8 cellular contexts compared by ENCODE assay signal in genomic region chr12:64679487-64679983, GRCh38.
DNase-seq lines count a peak whose midpoint lies in the region; ATAC-seq, FAIRE-seq and TF ChIP-seq lines count a peak whose summit lies in the region.

No MANE protein-coding gene starts in this region.

- H3K36me3 ChIP-seq in endothelial cell of umbilical vein (ENCODE audit: control insufficient read depth in 2 of 2, extremely low read depth in 1 of 2, insufficient read depth in 2 of 2, low read length in 2 of 2): no peaks in the 10 kb centered on the region

- intact Hi-C loops in activated CD8-positive, alpha-beta T cell treated with anti-CD3 and anti-CD28 coated beads for 36 hours (cut with micrococcal nuclease): no loop called here
- intact Hi-C loops in endothelial cell of umbilical vein (cut with micrococcal nuclease): loop anchor here (1.0 kb wide), 2 partner anchors 8 to 69 kb away; partner anchors contain the start of gene RASSF3

- no peak for TF ChIP-seq CTCF in activated CD8-positive, alpha-beta T cell treated with anti-CD3 and anti-CD28 coated beads for 36 hours (IDR thresholded peaks at IDR 0.05)
- TF ChIP-seq CTCF in endothelial cell of umbilical vein (IDR thresholded peaks at IDR 0.05; ENCODE audit: extremely low read depth in 1 of 2, insufficient read depth in 1 of 2, low read depth in 1 of 2, low read length in 2 of 2): no peak
- TF ChIP-seq CTCF in nephron progenitor cell (IDR thresholded peaks at IDR 0.05): no peak

- H3K79me2 ChIP-seq in endothelial cell of umbilical vein (ENCODE audit: control insufficient read depth, insufficient read depth, low read length): peaks cover 77% of the 10 kb centered on the region

- TF ChIP-seq POLR2A in endothelial cell of umbilical vein (IDR thresholded peaks at IDR 0.05; ENCODE audit: low read depth, low read length): peak; percentile 45

- H3K9me3 ChIP-seq in endothelial cell of umbilical vein (replicated peaks; ENCODE audit: control insufficient read depth, insufficient read depth, low read length): no peaks in the 10 kb centered on the region

- DNase-seq in activated CD8-positive, alpha-beta memory T cell treated with anti-CD3 and anti-CD28 coated beads for 1 hour (ENCODE audit: extremely low read depth in 1 of 2, low read depth in 1 of 2): peak; percentile 32 to 52
- DNase-seq in activated CD8-positive, alpha-beta memory T cell treated with anti-CD3 and anti-CD28 coated beads, Interleukin-2, amount 50 U/mL, for 48 hours: no peak
- DNase-seq in NCI-H2107 treated with DMSO at 0.1 percent for 48 hours (lab: John Stamatoyannopoulos, UW; ENCODE audit: unreplicated experiment) (peak; percentile 83), endothelial cell of umbilical vein (ENCODE audit: low read depth, low spot score) (peak; percentile 92), nephron progenitor cell (no peak), Kasumi-1 (lab: John Stamatoyannopoulos, UW) (no peak), NCI-H524 (lab: John Stamatoyannopoulos, UW) (no peak)
- peak; percentile 83 for DNase-seq in activated CD8-positive, alpha-beta T cell treated with anti-CD3 and anti-CD28 coated beads for 36 hours

- POLR2A ChIA-PET in activated CD8-positive, alpha-beta T cell treated with anti-CD3 and anti-CD28 coated beads for 36 hours (lab: Charles Lee): interaction anchor here (0.9 to 3.8 kb wide), 5 partner anchors 9 to 69 kb away, joined by 3 to 32 read pairs (median 3); partner anchors contain the start of gene RASSF3
- POLR2A ChIA-PET in endothelial cell of umbilical vein (lab: Charles Lee): no interaction called here

- peak overlapping the region; percentile 93 for H3K27ac ChIP-seq in endothelial cell of umbilical vein (ENCODE audit: insufficient read depth, low read depth, low read length)

- no peaks in the 10 kb centered on the region for H3K27me3 ChIP-seq in endothelial cell of umbilical vein (ENCODE audit: control insufficient read depth in 2 of 2, insufficient read depth in 2 of 2, low read length in 2 of 2)

- peak overlapping the region; percentile 76 for H3K4me2 ChIP-seq in endothelial cell of umbilical vein (ENCODE audit: insufficient read depth, low read length)

- H4K20me1 ChIP-seq in endothelial cell of umbilical vein (replicated peaks; ENCODE audit: control insufficient read depth, extremely low read depth, insufficient read depth, low read length): no peaks in the 10 kb centered on the region

- H3K9me3 Mint-ChIP-seq in activated CD8-positive, alpha-beta T cell treated with anti-CD3 and anti-CD28 coated beads for 36 hours: no peaks in the 10 kb centered on the region
- no peaks in the 10 kb centered on the region for H3K9me3 Mint-ChIP-seq in nephron progenitor cell

- peak; percentile 68 for ATAC-seq in activated CD8-positive, alpha-beta T cell treated with anti-CD3 and anti-CD28 coated beads for 36 hours

- no peak overlapping the region for H2AFZ ChIP-seq in endothelial cell of umbilical vein (ENCODE audit: low read depth, low read length)

- no peaks in the 10 kb centered on the region for H3K27me3 Mint-ChIP-seq in activated CD8-positive, alpha-beta T cell treated with anti-CD3 and anti-CD28 coated beads for 36 hours
- H3K27me3 Mint-ChIP-seq in nephron progenitor cell (ENCODE audit: low read depth, poor library complexity): no peaks in the 10 kb centered on the region

- peak overlapping the region; percentile 83 for H3K9ac ChIP-seq in endothelial cell of umbilical vein (replicated peaks; ENCODE audit: extremely low read depth, insufficient read depth, low read length)

- H3K4me1 Mint-ChIP-seq in activated CD8-positive, alpha-beta T cell treated with anti-CD3 and anti-CD28 coated beads for 36 hours (ENCODE audit: low read depth): peaks cover 89% of the 10 kb centered on the region
- H3K4me1 Mint-ChIP-seq in nephron progenitor cell: peaks cover 65% of the 10 kb centered on the region

- no peaks in the 10 kb centered on the region for H3K9me1 ChIP-seq in endothelial cell of umbilical vein (replicated peaks; ENCODE audit: control insufficient read depth, extremely low read depth, insufficient read depth, low read length)

- dilution Hi-C loops in endothelial cell of umbilical vein (cut with MboI; ENCODE audit: extremely low pct_ligation_motif_present, low sequenced_read_pairs): no loop called here

- peak overlapping the region; percentile 54 for H3K4me3 Mint-ChIP-seq in activated CD8-positive, alpha-beta T cell treated with anti-CD3 and anti-CD28 coated beads for 36 hours
- no peak overlapping the region for H3K4me3 Mint-ChIP-seq in nephron progenitor cell

- CTCF ChIA-PET in activated CD8-positive, alpha-beta T cell treated with anti-CD3 and anti-CD28 coated beads for 36 hours (lab: Charles Lee): interaction anchor here (0.8 to 3.2 kb wide), 11 partner anchors 9 to 130 kb away, joined by 3 to 14 read pairs (median 4); no protein-coding TSS in a partner anchor
- CTCF ChIA-PET in endothelial cell of umbilical vein (lab: Charles Lee): interaction anchor here (0.8 to 1.6 kb wide), 9 partner anchors 10 to 130 kb away, joined by 3 to 7 read pairs (median 4); no protein-coding TSS in a partner anchor

- TSS peak; percentile 70 for BruUV-seq in endothelial cell of umbilical vein (replicated peaks; lab: Mats Ljungman, UMichigan)

- H3K4me1 ChIP-seq in endothelial cell of umbilical vein (ENCODE audit: control insufficient read depth, extremely low read depth, insufficient read depth, low read length): peaks cover 62% of the 10 kb centered on the region

- peak; percentile 86 for FAIRE-seq in endothelial cell of umbilical vein (lab: Jason Lieb, UNC)

- peak overlapping the region in 2 of 3 experiments; percentile 6 to 13 for H3K4me3 ChIP-seq in endothelial cell of umbilical vein (replicated peaks in 1 of 3; ENCODE audit: insufficient read depth in 1 of 3, low read depth in 1 of 3, low read length in 3 of 3)

- peaks cover 22% of the 10 kb centered on the region for H3K36me3 Mint-ChIP-seq in activated CD8-positive, alpha-beta T cell treated with anti-CD3 and anti-CD28 coated beads for 36 hours (ENCODE audit: low read depth)
- peaks cover 14% of the 10 kb centered on the region for H3K36me3 Mint-ChIP-seq in nephron progenitor cell (ENCODE audit: low read depth)

- peak overlapping the region; percentile 88 for H3K27ac Mint-ChIP-seq in activated CD8-positive, alpha-beta T cell treated with anti-CD3 and anti-CD28 coated beads for 36 hours
- H3K27ac Mint-ChIP-seq in nephron progenitor cell: peak overlapping the region; percentile 21

TF ChIP-seq in endothelial cell of umbilical vein, 7 proteins besides CTCF, POLR2A, EP300 and RAD21:
- TF ChIP-seq EZH2 (IDR thresholded peaks at IDR 0.05; ENCODE audit: borderline replicate concordance, low read depth, low read length, severe bottlenecking) (no peak), POLR2AphosphoS5 (IDR thresholded peaks at IDR 0.05; ENCODE audit: insufficient read depth, low read depth, low read length) (peak; percentile 89), MYC (IDR thresholded peaks at IDR 0.05; ENCODE audit: low read depth, low read length) (no peak), FOS (IDR thresholded peaks at IDR 0.05; ENCODE audit: borderline replicate concordance, insufficient read depth, low read length) (peak; percentile 56), JUN (IDR thresholded peaks at IDR 0.05; ENCODE audit: borderline replicate concordance, insufficient read depth, insufficient read length, low read depth) (peak; percentile 32), GATA2 (IDR thresholded peaks at IDR 0.05; ENCODE audit: insufficient read depth, insufficient read length, low read depth, low read length) (peak; percentile 46), MAX (IDR thresholded peaks at IDR 0.05; ENCODE audit: insufficient read depth, insufficient read length) (no peak)
TF ChIP-seq in endothelial cell of umbilical vein: peak in this region for 4.

Comparison
In these comparisons a context has a peak if more than half of its experiments do, and no peak if none do; other contexts are left out.
1. DNase-seq: peak in activated CD8-positive, alpha-beta memory T cell treated with anti-CD3 and anti-CD28 coated beads for 1 hour (2 of 2), NCI-H2107 treated with DMSO at 0.1 percent for 48 hours (single experiment), activated CD8-positive, alpha-beta T cell treated with anti-CD3 and anti-CD28 coated beads for 36 hours (single experiment) and endothelial cell of umbilical vein (single experiment); none in activated CD8-positive, alpha-beta memory T cell treated with anti-CD3 and anti-CD28 coated beads, Interleukin-2, amount 50 U/mL, for 48 hours (single experiment), nephron progenitor cell (single experiment), Kasumi-1 (0 of 2) and NCI-H524 (0 of 2).